23 cellular contexts compared by ENCODE assay signal in the genomic region with DNA sequence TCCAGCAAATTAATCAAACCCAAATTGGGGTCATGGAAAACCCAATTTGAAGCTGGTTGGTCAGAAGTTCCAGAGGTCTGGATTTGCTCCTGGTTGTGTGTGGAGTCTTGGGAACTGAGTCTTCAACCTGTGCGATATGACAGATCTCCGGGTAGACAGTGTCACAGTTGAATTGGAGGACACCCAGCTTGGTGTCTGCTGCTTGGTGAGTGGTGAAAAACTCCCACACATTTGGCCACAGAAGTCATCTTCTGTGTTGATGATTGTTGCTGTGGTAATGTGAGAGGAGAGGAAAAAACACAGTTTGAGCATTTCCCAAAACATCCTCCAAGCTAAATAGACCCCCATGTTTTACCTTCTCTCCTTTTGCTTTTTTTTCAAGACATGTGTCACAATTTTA.
"Had no signal": no experiment of that assay in that cellular context is flagged by ENCODE, and none has a peak within 500 bp of the region (broad histone marks: within the 10 kb centered on the region; RNA-seq: fewer than 3 reads in every experiment).

No MANE protein-coding gene starts in this region.

- H3K4me1 Mint-ChIP-seq: activated B cell treated with CpG ODN at 0.5 μM for 24 hours; activated naive CD8-positive, alpha-beta T cell treated with anti-CD3 and anti-CD28 coated beads, Interleukin-2, amount 50 U/mL, for 24 hours; brain; central memory CD8-positive, alpha-beta T cell; neural crest cell had no signal

- DNase-seq: activated B cell treated with CpG ODN at 0.5 μM for 24 hours; activated CD4-positive, alpha-beta T cell treated with anti-CD3 and anti-CD28 coated beads, Interleukin-2, amount 10 ng/mL, durations not matched to agents 24 days and 14 days; activated CD8-positive, alpha-beta T cell treated with anti-CD3 and anti-CD28 coated beads, Interleukin-2, amount 10 ng/mL, durations not matched to agents 7 days and 5 days; activated naive CD4-positive, alpha-beta T cell treated with anti-CD3 and anti-CD28 coated beads for 36 hours; activated naive CD8-positive, alpha-beta T cell treated with anti-CD3 and anti-CD28 coated beads, Interleukin-2, amount 50 U/mL, for 24 hours; activated T-cell treated with anti-CD3 and anti-CD28 coated beads, Interleukin-2, amount 50 U/mL, for 24 hours; anterior cingulate cortex; colonic mucosa; endodermal cell; erythroblast; gastrocnemius medialis; head of caudate nucleus; left lung; stimulated activated CD4-positive, alpha-beta T cell treated with anti-CD3 and anti-CD28 coated beads, Interleukin-12 subunit alpha, Interleukin-12 subunit beta, amount 100 ng/mL, for 4 hours; stimulated activated CD4-positive, alpha-beta T cell treated with anti-CD3 and anti-CD28 coated beads, Interleukin-1b, Interleukin-23, amount 100 ng/mL, for 48 hours; stimulated activated CD8-positive, alpha-beta memory T cell treated with anti-CD3 and anti-CD28 coated beads, Interleukin-4, amount 100 ng/mL, for 48 hours; stimulated activated naive CD4-positive, alpha-beta T cell treated with Interleukin-2 at 50 U/mL for 16 hours had no signal

- H3K36me3 ChIP-seq: colonic mucosa, gastrocnemius medialis, left lung, tibial nerve had no signal

- H3K27me3 Mint-ChIP-seq: activated B cell treated with CpG ODN at 0.5 μM for 24 hours; central memory CD8-positive, alpha-beta T cell had no signal

- H3K36me3 Mint-ChIP-seq: brain had no signal

- H3K27ac ChIP-seq: colonic mucosa, gastrocnemius medialis, left lung, tibial nerve, vagina had no signal

- H3K4me3 ChIP-seq: colonic mucosa, gastrocnemius medialis, left lung, tibial nerve, vagina had no signal

- H3K27me3 ChIP-seq: colonic mucosa, gastrocnemius medialis, left lung, tibial nerve, vagina had no signal

- H3K4me3 Mint-ChIP-seq: activated B cell treated with CpG ODN at 0.5 μM for 24 hours; activated CD4-positive, alpha-beta T cell treated with anti-CD3 and anti-CD28 coated beads, Interleukin-2, amount 10 ng/mL, durations not matched to agents 24 days and 14 days; activated CD8-positive, alpha-beta T cell treated with anti-CD3 and anti-CD28 coated beads, Interleukin-2, amount 10 ng/mL, durations not matched to agents 7 days and 5 days; activated naive CD4-positive, alpha-beta T cell treated with anti-CD3 and anti-CD28 coated beads for 36 hours; activated naive CD8-positive, alpha-beta T cell treated with anti-CD3 and anti-CD28 coated beads, Interleukin-2, amount 50 U/mL, for 24 hours; activated T-cell treated with anti-CD3 and anti-CD28 coated beads, Interleukin-2, amount 50 U/mL, for 24 hours; brain; central memory CD8-positive, alpha-beta T cell; endodermal cell; neural crest cell had no signal

- H3K27ac Mint-ChIP-seq: activated B cell treated with CpG ODN at 0.5 μM for 24 hours; activated CD4-positive, alpha-beta T cell treated with anti-CD3 and anti-CD28 coated beads, Interleukin-2, amount 10 ng/mL, durations not matched to agents 24 days and 14 days; activated CD8-positive, alpha-beta T cell treated with anti-CD3 and anti-CD28 coated beads, Interleukin-2, amount 10 ng/mL, durations not matched to agents 7 days and 5 days; activated naive CD4-positive, alpha-beta T cell treated with anti-CD3 and anti-CD28 coated beads for 36 hours; activated naive CD8-positive, alpha-beta T cell treated with anti-CD3 and anti-CD28 coated beads, Interleukin-2, amount 50 U/mL, for 24 hours; activated T-cell treated with anti-CD3 and anti-CD28 coated beads, Interleukin-2, amount 50 U/mL, for 24 hours; brain; endodermal cell; progenitor cell of endocrine pancreas had no signal

- ATAC-seq: activated CD8-positive, alpha-beta T cell treated with anti-CD3 and anti-CD28 coated beads, Interleukin-2, amount 10 ng/mL, durations not matched to agents 7 days and 5 days; activated naive CD8-positive, alpha-beta T cell treated with anti-CD3 and anti-CD28 coated beads, Interleukin-2, amount 50 U/mL, for 24 hours; gastrocnemius medialis; left lung had no signal

- H3K9me3 Mint-ChIP-seq: activated B cell treated with CpG ODN at 0.5 μM for 24 hours; activated CD4-positive, alpha-beta T cell treated with anti-CD3 and anti-CD28 coated beads, Interleukin-2, amount 10 ng/mL, durations not matched to agents 24 days and 14 days; activated naive CD4-positive, alpha-beta T cell treated with anti-CD3 and anti-CD28 coated beads for 36 hours; activated naive CD8-positive, alpha-beta T cell treated with anti-CD3 and anti-CD28 coated beads, Interleukin-2, amount 50 U/mL, for 24 hours; activated T-cell treated with anti-CD3 and anti-CD28 coated beads, Interleukin-2, amount 50 U/mL, for 24 hours; brain; central memory CD8-positive, alpha-beta T cell; endodermal cell; neural crest cell had no signal
